In the genomic region with DNA sequence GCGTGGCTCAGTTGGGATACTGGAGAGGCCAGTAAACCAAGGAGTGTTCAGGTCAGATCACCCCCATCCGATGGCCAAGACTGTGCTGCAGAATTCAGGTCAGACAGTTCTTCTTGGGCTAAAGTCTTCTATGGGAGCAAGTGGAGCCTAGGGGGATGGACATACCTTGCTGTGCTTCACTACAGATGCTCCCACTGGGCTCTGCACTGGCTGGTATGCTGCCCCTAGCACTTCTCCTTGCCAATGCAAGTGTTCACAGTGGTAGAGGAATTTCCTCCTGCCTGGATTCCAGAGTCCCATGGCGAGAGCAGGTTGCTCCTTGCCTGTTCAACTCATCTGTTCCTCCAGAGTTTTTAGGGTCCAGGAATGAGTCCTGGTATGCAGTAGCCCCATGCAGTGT, we compare ENCODE assay signal across 33 cellular contexts.
"Had no signal": no experiment of that assay in that cellular context is flagged by ENCODE, and none has a peak within 500 bp of the region (broad histone marks: within the 10 kb centered on the region; RNA-seq: fewer than 3 reads in every experiment).

No MANE protein-coding gene starts in this region.

- H3K27me3 ChIP-seq: brain microvascular endothelial cell had no signal

- H3K36me3 ChIP-seq: brain microvascular endothelial cell, WERI-Rb-1 had no signal

- H3K27ac Mint-ChIP-seq: activated CD4-positive, alpha-beta memory T cell treated with anti-CD3 and anti-CD28 coated beads for 36 hours; activated CD4-positive, alpha-beta T cell treated with anti-CD3 and anti-CD28 coated beads for 36 hours; activated CD4-positive, alpha-beta T cell treated with anti-CD3 and anti-CD28 coated beads, Interleukin-2, amount 10 ng/mL, durations not matched to agents 24 days and 14 days; activated naive CD4-positive, alpha-beta T cell treated with anti-CD3 and anti-CD28 coated beads, Interleukin-2, amount 10 ng/mL, durations not matched to agents 7 days and 5 days; activated naive CD4-positive, alpha-beta T cell treated with anti-CD3 and anti-CD28 coated beads, Interleukin-2, amount 50 U/mL, for 72 hours; activated naive CD8-positive, alpha-beta T cell treated with anti-CD3 and anti-CD28 coated beads, Interleukin-2, amount 10 ng/mL, durations not matched to agents 7 days and 5 days; activated T-cell treated with anti-CD3 and anti-CD28 coated beads, Interleukin-2, amount 50 U/mL, for 24 hours; activated T-cell treated with anti-CD3 and anti-CD28 coated beads, Interleukin-2, amount 50 U/mL, for 72 hours; effector memory CD8-positive, alpha-beta T cell; T-helper 17 cell; T-helper 2 cell treated with Interferon-gamma antibody and Interleukin-4, amounts not matched to agents 5 μg/mL and 100 μg/mL, for 36 hours had no signal

- H3K4me1 Mint-ChIP-seq: activated CD4-positive, alpha-beta T cell treated with anti-CD3 and anti-CD28 coated beads for 36 hours; activated CD4-positive, alpha-beta T cell treated with anti-CD3 and anti-CD28 coated beads, Interleukin-2, amount 10 ng/mL, durations not matched to agents 24 days and 14 days; activated naive CD4-positive, alpha-beta T cell treated with anti-CD3 and anti-CD28 coated beads, Interleukin-2, amount 10 ng/mL, durations not matched to agents 7 days and 5 days; activated naive CD8-positive, alpha-beta T cell treated with anti-CD3 and anti-CD28 coated beads, Interleukin-2, amount 10 ng/mL, durations not matched to agents 7 days and 5 days; T-helper 17 cell had no signal

- FAIRE-seq: astrocyte, colon, endometrium, endothelial cell of umbilical vein, frontal cortex had no signal

- H3K36me3 Mint-ChIP-seq: activated CD4-positive, alpha-beta memory T cell treated with anti-CD3 and anti-CD28 coated beads for 36 hours; activated naive CD4-positive, alpha-beta T cell treated with anti-CD3 and anti-CD28 coated beads, Interleukin-2, amount 10 ng/mL, durations not matched to agents 7 days and 5 days; activated naive CD4-positive, alpha-beta T cell treated with anti-CD3 and anti-CD28 coated beads, Interleukin-2, amount 50 U/mL, for 72 hours had no signal

- H3K9me3 Mint-ChIP-seq: activated CD4-positive, alpha-beta T cell treated with anti-CD3 and anti-CD28 coated beads, Interleukin-2, amount 10 ng/mL, durations not matched to agents 24 days and 14 days; activated naive CD8-positive, alpha-beta T cell treated with anti-CD3 and anti-CD28 coated beads, Interleukin-2, amount 10 ng/mL, durations not matched to agents 7 days and 5 days had no signal

- H3K27me3 Mint-ChIP-seq: activated CD4-positive, alpha-beta memory T cell treated with anti-CD3 and anti-CD28 coated beads for 36 hours; activated CD4-positive, alpha-beta T cell treated with anti-CD3 and anti-CD28 coated beads for 36 hours; activated CD4-positive, alpha-beta T cell treated with anti-CD3 and anti-CD28 coated beads, Interleukin-2, amount 10 ng/mL, durations not matched to agents 24 days and 14 days; activated naive CD4-positive, alpha-beta T cell treated with anti-CD3 and anti-CD28 coated beads, Interleukin-2, amount 10 ng/mL, durations not matched to agents 7 days and 5 days; activated naive CD8-positive, alpha-beta T cell treated with anti-CD3 and anti-CD28 coated beads, Interleukin-2, amount 10 ng/mL, durations not matched to agents 7 days and 5 days; activated T-cell treated with anti-CD3 and anti-CD28 coated beads, Interleukin-2, amount 50 U/mL, for 24 hours; effector memory CD8-positive, alpha-beta T cell; T-helper 17 cell had no signal

- DNase-seq: activated CD4-positive, alpha-beta memory T cell treated with anti-CD3 and anti-CD28 coated beads for 36 hours; activated CD4-positive, alpha-beta T cell treated with anti-CD3 and anti-CD28 coated beads for 36 hours; activated CD4-positive, alpha-beta T cell treated with anti-CD3 and anti-CD28 coated beads, Interleukin-2, amount 10 ng/mL, durations not matched to agents 24 days and 14 days; activated CD4-positive, CD25-positive, alpha-beta regulatory T cell; activated CD4-positive, CD25-positive, alpha-beta regulatory T cell treated with anti-CD3 and anti-CD28 coated beads, Interleukin-2, amount 50 U/mL, for 72 hours; activated CD8-positive, alpha-beta memory T cell treated with anti-CD3 and anti-CD28 coated beads, Interleukin-2, amount 50 U/mL, for 48 hours; activated gamma-delta T cell; activated naive CD4-positive, alpha-beta T cell; activated naive CD4-positive, alpha-beta T cell treated with anti-CD3 and anti-CD28 coated beads, Interleukin-2, amount 10 ng/mL, durations not matched to agents 7 days and 5 days; activated naive CD8-positive, alpha-beta T cell treated with anti-CD3 and anti-CD28 coated beads, Interleukin-2, amount 10 ng/mL, durations not matched to agents 7 days and 5 days; activated T-cell treated with anti-CD3 and anti-CD28 coated beads for 4 hours; activated T-cell treated with anti-CD3 and anti-CD28 coated beads, Interleukin-2, amount 50 U/mL, for 24 hours; activated T-cell treated with anti-CD3 and anti-CD28 coated beads, Interleukin-2, amount 50 U/mL, for 72 hours; brain microvascular endothelial cell; caudate nucleus; cortex of kidney; dermis blood vessel endothelial cell; effector CD4-positive, alpha-beta T cell; effector memory CD8-positive, alpha-beta T cell; foreskin fibroblast; head of caudate nucleus; T-helper 1 cell; T-helper 17 cell; T1000; WERI-Rb-1 had no signal

- H3K27ac ChIP-seq: brain microvascular endothelial cell, epithelial cell of prostate, WERI-Rb-1 had no signal

- H3K4me3 Mint-ChIP-seq: activated CD4-positive, alpha-beta memory T cell treated with anti-CD3 and anti-CD28 coated beads for 36 hours; activated CD4-positive, alpha-beta T cell treated with anti-CD3 and anti-CD28 coated beads for 36 hours; activated CD4-positive, alpha-beta T cell treated with anti-CD3 and anti-CD28 coated beads, Interleukin-2, amount 10 ng/mL, durations not matched to agents 24 days and 14 days; activated naive CD4-positive, alpha-beta T cell treated with anti-CD3 and anti-CD28 coated beads, Interleukin-2, amount 10 ng/mL, durations not matched to agents 7 days and 5 days; activated naive CD8-positive, alpha-beta T cell treated with anti-CD3 and anti-CD28 coated beads, Interleukin-2, amount 10 ng/mL, durations not matched to agents 7 days and 5 days; activated T-cell treated with anti-CD3 and anti-CD28 coated beads, Interleukin-2, amount 50 U/mL, for 24 hours; activated T-cell treated with anti-CD3 and anti-CD28 coated beads, Interleukin-2, amount 50 U/mL, for 72 hours; effector memory CD8-positive, alpha-beta T cell; T-helper 17 cell; T-helper 2 cell treated with Interferon-gamma antibody and Interleukin-4, amounts not matched to agents 5 μg/mL and 100 μg/mL, for 36 hours had no signal

- ATAC-seq: activated CD4-positive, alpha-beta T cell treated with anti-CD3 and anti-CD28 coated beads for 36 hours; activated naive CD4-positive, alpha-beta T cell treated with anti-CD3 and anti-CD28 coated beads, Interleukin-2, amount 50 U/mL, for 72 hours; activated T-cell treated with anti-CD3 and anti-CD28 coated beads, Interleukin-2, amount 50 U/mL, for 72 hours; effector memory CD8-positive, alpha-beta T cell; T-helper 17 cell had no signal
